ENCODE assay signal across 12 cellular contexts in the genomic region with DNA sequence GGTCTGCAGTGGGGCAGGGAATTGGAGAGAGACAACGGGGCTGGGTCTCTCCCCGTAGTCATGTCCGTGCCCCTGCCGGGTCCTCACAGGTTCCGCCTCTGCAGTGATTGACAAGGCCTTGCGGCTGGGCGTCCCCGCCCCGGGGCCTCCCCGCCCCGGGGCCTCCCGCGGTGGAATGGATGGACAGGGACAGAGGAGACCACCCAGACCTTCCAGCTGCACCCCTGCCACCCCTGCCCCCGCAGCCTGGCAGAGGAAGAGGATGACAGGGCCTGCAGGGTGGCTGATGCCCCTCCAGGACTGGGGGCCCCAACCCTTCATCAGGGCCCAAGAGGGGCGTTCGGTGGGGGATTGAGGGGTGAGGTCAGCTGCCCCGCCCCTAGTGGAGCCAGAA.
A peak's percentile ranks its signal among the peaks of the same experiment; 100 is the strongest.
DNase-seq lines count a peak whose midpoint lies in the region; ATAC-seq, FAIRE-seq and TF ChIP-seq lines count a peak whose summit lies in the region.
"Had no signal": no experiment of that assay in that cellular context is flagged by ENCODE, and none has a peak within 500 bp of the region (broad histone marks: within the 10 kb centered on the region; RNA-seq: fewer than 3 reads in every experiment).

No MANE protein-coding gene starts in this region.

- H2AFZ ChIP-seq in HCT116 (ENCODE audit: low read depth, low read length, poor library complexity, severe bottlenecking) (no peak overlapping the region), K562 (ENCODE audit: low read depth, low read length) (peak overlapping the region; percentile 88)

- peak overlapping the region; percentile 64 for H3K27ac ChIP-seq in HCT116 (ENCODE audit: low read depth, low read length)
- H3K27ac ChIP-seq in K562 (ENCODE audit: extremely low read depth, low read depth, low read length), result peak overlapping the region; percentile 74
- peak overlapping the region; percentile 87 for H3K27ac ChIP-seq in mesodermal cell (ENCODE audit: low read depth, low read length, severe bottlenecking)

- TF ChIP-seq RAD21 in HCT116 (IDR thresholded peaks at IDR 0.05; ENCODE audit: low read depth), result no peak
- no peak for TF ChIP-seq RAD21 in K562 (CRISPR knock-in tag; conservative IDR thresholded peaks at IDR 0.05 in 1 of 2, IDR thresholded peaks at IDR 0.05 in 1 of 2)

- DNase-seq in DMS79 (lab: John Stamatoyannopoulos, UW) (peak; percentile 52), DMS79 treated with DMSO at 0.1 percent for 48 hours (lab: John Stamatoyannopoulos, UW) (no peak), HCT116 (ENCODE audit: low read depth, low spot score) (no peak), K562 (ENCODE audit: extremely low read depth in 1 of 4, low spot score in 3 of 4) (peak in 3 of 4 experiments; percentile 66 to 73 (median 67)), kidney tubule cell (ENCODE audit: low spot score) (no peak)
- DNase-seq: activated CD4-positive, CD25-positive, alpha-beta regulatory T cell treated with anti-CD3 and anti-CD28 coated beads, Interleukin-2, amount 50 U/mL, for 72 hours; activated T-cell treated with anti-CD3 and anti-CD28 coated beads, Interleukin-2, amount 50 U/mL, for 72 hours; SIG-M5 had no signal

- no peak for TF ChIP-seq POLR2A in HCT116 (IDR thresholded peaks at IDR 0.05; ENCODE audit: borderline replicate concordance, extremely low read depth, insufficient read depth, insufficient read length)
- no peak for TF ChIP-seq POLR2A in K562 (conservative IDR thresholded peaks at IDR 0.05)

- BruUV-seq in HCT116 (replicated peaks; lab: Mats Ljungman, UMichigan), result no TSS peak
- BruUV-seq in K562 (replicated peaks; lab: Mats Ljungman, UMichigan), result no TSS peak

- CTCF ChIA-PET in HCT116 (lab: Charles Lee) (interaction anchor here (0.6 to 2.3 kb wide), 3 partner anchors 22 to 214 kb away, joined by 3 to 5 read pairs (median 4); no protein-coding TSS in a partner anchor), K562 (lab: Yijun Ruan, JAX; ENCODE audit: low intra/inter-chr PET ratio) (no interaction called here)

- peak overlapping the region; percentile 79 for H3K4me2 ChIP-seq in HCT116 (ENCODE audit: low read length)
- peak overlapping the region; percentile 70 for H3K4me2 ChIP-seq in K562 (ENCODE audit: insufficient read depth, low read length)

- in situ Hi-C loops in K562 (cut with MboI), result no loop called here

- RAD21 ChIA-PET in HCT116 (lab: Charles Lee; ENCODE audit: low non-redundant PET in 1 of 2, low total read pairs in 2 of 2, uncharacterized antibody in 2 of 2, unreplicated experiment in 2 of 2), result interaction anchor here in 1 of 2 experiments (0.8 kb wide), 1 partner anchor 19 kb away, joined by 3 read pairs; no protein-coding TSS in a partner anchor

- POLR2A ChIA-PET in HCT116 (lab: Charles Lee), result no interaction called here
- POLR2A ChIA-PET in K562 (lab: Yijun Ruan, JAX), result interaction anchor here (0.5 to 1.2 kb wide), 6 partner anchors 9 to 219 kb away, joined by 3 to 8 read pairs (median 4); no protein-coding TSS in a partner anchor

- H3K9ac ChIP-seq in HCT116 (ENCODE audit: low read length), result peak overlapping the region; percentile 51
- peak overlapping the region; percentile 48 to 86 for H3K9ac ChIP-seq in K562 (ENCODE audit: insufficient read depth in 1 of 2, low read depth in 2 of 2, low read length in 2 of 2)

- H3K27me3 ChIP-seq in HCT116 (ENCODE audit: insufficient read depth, low read length) (no peaks in the 10 kb centered on the region), K562 (ENCODE audit: control insufficient read depth in 2 of 2, insufficient read depth in 2 of 2, low read length in 2 of 2) (no peaks in the 10 kb centered on the region)

- H3K36me3 ChIP-seq in HCT116 (ENCODE audit: control insufficient read depth in 1 of 2, insufficient read depth in 2 of 2, low read length in 2 of 2), result no peaks in the 10 kb centered on the region
- no peaks in the 10 kb centered on the region for H3K36me3 ChIP-seq in K562 (ENCODE audit: control insufficient read depth, insufficient read depth, low read length)
- no peaks in the 10 kb centered on the region for H3K36me3 ChIP-seq in mesodermal cell (ENCODE audit: control insufficient read depth, insufficient read depth, low read length)

- H3K9me3 ChIP-seq in HCT116 (ENCODE audit: control insufficient read depth in 1 of 2, insufficient read depth in 1 of 2, low read depth in 1 of 2, low read length in 2 of 2) (no peaks in the 10 kb centered on the region), K562 (replicated peaks; ENCODE audit: control insufficient read depth, insufficient read depth, low read depth, low read length) (no peaks in the 10 kb centered on the region), mesodermal cell (ENCODE audit: control insufficient read depth, low read length) (no peaks in the 10 kb centered on the region)

- H3K79me2 ChIP-seq in HCT116 (ENCODE audit: insufficient read depth, low read length), result no peaks in the 10 kb centered on the region
- H3K79me2 ChIP-seq in K562 (ENCODE audit: control insufficient read depth, insufficient read depth, low read length), result peaks cover 20% of the 10 kb centered on the region

- H3K9me1 ChIP-seq in K562 (ENCODE audit: control insufficient read depth, insufficient read depth, low read length), result no peaks in the 10 kb centered on the region

- H3K9me2 ChIP-seq in HCT116 (ENCODE audit: insufficient read depth), result no peaks in the 10 kb centered on the region

- H3K4me3 ChIP-seq in HCT116 (replicated peaks in 1 of 2; ENCODE audit: low read depth in 1 of 2, low read length in 2 of 2) (peak overlapping the region; percentile 30 to 43), K562 (peak overlapping the region; percentile 23), mesodermal cell (ENCODE audit: extremely low read depth, insufficient read depth, low read length, poor library complexity, severe bottlenecking) (peak overlapping the region; percentile 21)

- peaks cover 48 to 54% of the 10 kb centered on the region in 2 experiments for H3K4me1 ChIP-seq in HCT116 (ENCODE audit: control insufficient read depth in 1 of 2, insufficient read depth in 2 of 2, low read length in 2 of 2)
- H3K4me1 ChIP-seq in K562 (replicated peaks in 1 of 2; ENCODE audit: control insufficient read depth in 2 of 2, insufficient read depth in 2 of 2, low read length in 2 of 2), result peaks cover 47 to 61% of the 10 kb centered on the region in 2 experiments
- peaks cover 49% of the 10 kb centered on the region for H3K4me1 ChIP-seq in mesodermal cell (ENCODE audit: control insufficient read depth, insufficient read depth, low read length, poor library complexity, severe bottlenecking)

- intact Hi-C loops in HCT116 (cut with micrococcal nuclease), result no loop called here
- intact Hi-C loops in K562 (cut with micrococcal nuclease), result no loop called here

- peak; percentile 49 for ATAC-seq in HCT116
- peak; percentile 66 for ATAC-seq in K562
- ATAC-seq in GM19463 (IDR thresholded peaks at IDR 0.05; ENCODE audit: unreplicated experiment), result no peak
- ATAC-seq in HG03442 (IDR thresholded peaks at IDR 0.05; ENCODE audit: unreplicated experiment), result no peak
- ATAC-seq: activated T-cell treated with anti-CD3 and anti-CD28 coated beads, Interleukin-2, amount 50 U/mL, for 72 hours had no signal

- TF ChIP-seq CTCF in HCT116 (IDR thresholded peaks at IDR 0.05 in 2 of 3, conservative IDR thresholded peaks at IDR 0.05 in 1 of 3; ENCODE audit: borderline replicate concordance in 1 of 3, insufficient read depth in 1 of 3, low read depth in 2 of 3, low read length in 2 of 3), result no peak
- TF ChIP-seq CTCF in K562 (IDR thresholded peaks at IDR 0.05 in 2 of 3, conservative IDR thresholded peaks at IDR 0.05 in 1 of 3; ENCODE audit: insufficient read depth in 2 of 3, low read depth in 1 of 3, low read length in 3 of 3), result no peak

- no peaks in the 10 kb centered on the region; the same call in 1 of the 2 replicates for H4K20me1 ChIP-seq in HCT116 (ENCODE audit: insufficient read depth)
- no peaks in the 10 kb centered on the region for H4K20me1 ChIP-seq in K562 (replicated peaks; ENCODE audit: control insufficient read depth, insufficient read depth, low read length)

- 11% methylated on average over 14 of the region's 17 CpGs for WGBS in K562 (ENCODE audit: insufficient coverage, low coverage, missing lambda C conversion rate)
- WGBS in mesodermal cell (ENCODE audit: insufficient coverage in 2 of 2), 2 experiments, result 0% methylated on average over 3 to 4 of the region's 17 CpGs

- FAIRE-seq in K562 (lab: Jason Lieb, UNC), result no peak
- FAIRE-seq: A204.1 had no signal

- no peak for TF ChIP-seq EP300 in K562 (IDR thresholded peaks at IDR 0.05; ENCODE audit: low read length)

TF ChIP-seq in HCT116, 20 proteins besides CTCF, POLR2A, EP300 and RAD21 (continues in another document):
- no peak for TF ChIP-seq ZBTB33 (IDR thresholded peaks at IDR 0.05; ENCODE audit: extremely low read depth, insufficient replicate concordance, low read length)

TF ChIP-seq in K562, 482 proteins besides CTCF, POLR2A, EP300 and RAD21 (continues in another document):
- TF ChIP-seq ZNF133 (CRISPR knock-in tag; IDR thresholded peaks at IDR 0.05) (no peak), NCOA2 (IDR thresholded peaks at IDR 0.05; ENCODE audit: partially characterized antibody in 2 of 2) (no peak), ARID3A (IDR thresholded peaks at IDR 0.05; ENCODE audit: borderline replicate concordance, low read depth, low read length) (no peak)
- TF ChIP-seq, protein P1, sequence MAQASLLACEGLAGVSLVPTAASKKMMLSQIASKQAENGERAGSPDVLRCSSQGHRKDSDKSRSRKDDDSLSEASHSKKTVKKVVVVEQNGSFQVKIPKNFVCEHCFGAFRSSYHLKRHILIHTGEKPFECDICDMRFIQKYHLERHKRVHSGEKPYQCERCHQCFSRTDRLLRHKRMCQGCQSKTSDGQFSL (CRISPR knock-in tag; IDR thresholded peaks at IDR 0.05), result peak; percentile 49; the same call in 1 of the 2 replicates
- TF ChIP-seq, protein P1 (tag; IDR thresholded peaks at IDR 0.05), result no peak

Comparison
In these comparisons a context has a peak if more than half of its experiments do, and no peak if none do; other contexts are left out.
1. DNase-seq: peak in DMS79 (single experiment) and K562 (3 of 4); none in DMS79 treated with DMSO at 0.1 percent for 48 hours (single experiment), HCT116 (single experiment) and kidney tubule cell (single experiment).
2. ATAC-seq: peak in HCT116 (single experiment) and K562 (single experiment); none in GM19463 (single experiment) and HG03442 (single experiment).
3. Peak in every context shown above with its lines, with median percentiles within 50 percentile points of each other: H3K27ac ChIP-seq and H3K4me3 ChIP-seq.